8 cellular contexts compared by ENCODE assay signal in the genomic region with DNA sequence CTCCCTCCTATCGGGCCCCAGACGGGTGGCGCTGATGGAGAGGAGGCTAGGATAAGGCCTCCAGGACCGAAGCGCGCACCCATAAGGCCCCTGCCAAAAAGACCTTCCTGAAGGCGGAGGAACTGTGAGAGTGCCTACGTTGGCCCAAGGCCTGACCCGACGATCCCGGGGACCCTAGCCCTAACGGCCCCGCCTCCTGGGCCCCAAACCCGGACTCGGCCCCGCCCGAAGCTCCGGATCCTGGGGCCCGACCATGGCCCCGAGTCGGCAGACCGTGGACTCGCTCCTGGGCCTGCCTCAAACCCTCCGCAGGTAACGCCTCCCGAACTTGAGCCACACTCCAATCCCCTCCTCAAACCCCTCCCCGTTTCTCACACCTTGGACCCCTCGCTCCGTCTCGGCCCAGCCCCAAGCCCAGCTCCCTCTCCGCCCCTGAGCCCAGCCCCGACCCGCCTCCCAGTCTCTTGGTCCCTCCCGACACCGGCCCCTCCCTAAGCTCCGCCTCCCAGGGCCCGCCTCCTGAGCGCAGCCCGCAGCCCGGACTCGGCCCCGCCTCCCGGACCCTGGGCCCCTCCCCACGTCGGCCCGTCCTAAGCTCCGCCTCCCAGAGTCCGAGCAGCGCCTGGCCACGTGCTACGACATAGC. TPM values are rescaled to one million over a fixed set of nuclear protein-coding genes. Genes with fewer than 3 reads are reported as not detected.
DNase-seq lines count a peak whose midpoint lies in the region; ATAC-seq and TF ChIP-seq lines count a peak whose summit lies in the region.
"Not testable (repeated sequence)": the region's sequence is repeated elsewhere in the genome, so short reads cannot be mapped to it uniquely, and the experiment has no call there.

No MANE protein-coding gene starts in this region.

- H3K27me3 Mint-ChIP-seq in nephron progenitor cell (ENCODE audit: low read depth, poor library complexity), result not testable (repeated sequence)

- WGBS in heart right ventricle, 2 donors, result 1% methylated on average over 37 to 48 of the region's 51 CpGs
- 2% methylated on average over 43 of the region's 51 CpGs; no CpG with 5 or more reads in 1 of the 2 donors for WGBS in transverse colon (ENCODE audit: low coverage in 1 of 2), 2 donors

- peak overlapping the region; percentile 96 for H3K4me3 Mint-ChIP-seq in nephron progenitor cell

- not testable (repeated sequence) for H3K36me3 ChIP-seq in SK-N-MC (ENCODE audit: insufficient read depth, low read length); breast epithelium; heart right ventricle; transverse colon

- not testable (repeated sequence) for H3K4me1 ChIP-seq in breast epithelium
- H3K4me1 ChIP-seq in heart right ventricle (peaks cover 0 to 12% (median 9%) of the 10 kb centered on the region in 9 donors), transverse colon (peaks cover 0 to 29% (median 9%) of the 10 kb centered on the region in 4 donors)

- peak; percentile 96 for DNase-seq in ELF-1 (ENCODE audit: low read depth, low spot score)
- DNase-seq in HCEC 1CT, result peak; percentile 69
- peak; percentile 36 for DNase-seq in LHCN-M2 (ENCODE audit: low read depth)
- DNase-seq in SK-N-MC (ENCODE audit: low read depth, low spot score); breast epithelium (ENCODE audit: low spot score in 2 of 2); heart right ventricle; nephron progenitor cell; transverse colon: not testable (repeated sequence)

- H3K27ac ChIP-seq in SK-N-MC, result not testable (repeated sequence)
- H3K27ac ChIP-seq in breast epithelium (peak overlapping the region; percentile 89 to 95), heart right ventricle (peak overlapping the region; percentile 67 to 94 (median 86)), transverse colon (peak overlapping the region; percentile 93 to 96 (median 94))

- H3K36me3 Mint-ChIP-seq in nephron progenitor cell (ENCODE audit: low read depth), result not testable (repeated sequence)

- H3K9me3 ChIP-seq in SK-N-MC (ENCODE audit: low read depth, low read length); breast epithelium; heart right ventricle; transverse colon: not testable (repeated sequence)

- ATAC-seq in heart right ventricle, result peak in 3 of 8 donors; percentile 31 to 37 (median 34)

- intact Hi-C loops in breast epithelium (cut with DNase I; ENCODE audit: low total_unique reads); heart right ventricle (cut with DNase I); transverse colon (cut with DNase I; ENCODE audit: low total_unique reads): not testable (repeated sequence)

- TF ChIP-seq POLR2A in breast epithelium (IDR thresholded peaks at IDR 0.05), result peak; percentile 48
- TF ChIP-seq POLR2A in transverse colon (IDR thresholded peaks at IDR 0.05), result peak; percentile 79

- H3K27ac Mint-ChIP-seq in nephron progenitor cell, result peak overlapping the region; percentile 69

- H3K9ac ChIP-seq in SK-N-MC (ENCODE audit: insufficient read length), result peak overlapping the region; percentile 51

- in situ Hi-C loops in transverse colon (cut with MboI; ENCODE audit: low pct_ligation_motif_present in 1 of 4, low pct_unique_long_range_greater_than_20kb in 1 of 4, low sequenced_read_pairs in 3 of 4), result not testable (repeated sequence)

- H3K9me3 Mint-ChIP-seq in nephron progenitor cell, result not testable (repeated sequence)

- peak overlapping the region; percentile 84 for H3K4me3 ChIP-seq in SK-N-MC
- H3K4me3 ChIP-seq in breast epithelium, result peak overlapping the region; percentile 57 to 86 (median 76)
- peak overlapping the region; percentile 63 to 91 (median 75) for H3K4me3 ChIP-seq in heart right ventricle
- H3K4me3 ChIP-seq in transverse colon, result peak overlapping the region; percentile 38 to 85 (median 54)

- not testable (repeated sequence) for H3K27me3 ChIP-seq in breast epithelium, heart right ventricle, transverse colon

- H3K4me1 Mint-ChIP-seq in nephron progenitor cell, result peaks cover 39% of the 10 kb centered on the region

- not testable (repeated sequence) for TF ChIP-seq CTCF in breast epithelium (IDR thresholded peaks at IDR 0.05); heart right ventricle (IDR thresholded peaks at IDR 0.05); nephron progenitor cell (IDR thresholded peaks at IDR 0.05); transverse colon (IDR thresholded peaks at IDR 0.05)

- not testable (repeated sequence) for TF ChIP-seq EP300 in transverse colon (IDR thresholded peaks at IDR 0.05; ENCODE audit: low read depth)

RNA-seq across cellular contexts. Expression of gene DEFB108B, which starts 46.5 kb away (rescaled TPM):
- not detected in 2 replicates for total RNA-seq in LHCN-M2 (2014; rRNA removed)
- not detected for polyA plus RNA-seq in LHCN-M2 (2012)
- not detected for total RNA-seq in breast epithelium
- not detected for total RNA-seq in heart right ventricle
- polyA plus RNA-seq in heart right ventricle, result not detected
- total RNA-seq in transverse colon, result not detected
